Comparison of ENCODE assay signal across 1 cellular context in the genomic region with DNA sequence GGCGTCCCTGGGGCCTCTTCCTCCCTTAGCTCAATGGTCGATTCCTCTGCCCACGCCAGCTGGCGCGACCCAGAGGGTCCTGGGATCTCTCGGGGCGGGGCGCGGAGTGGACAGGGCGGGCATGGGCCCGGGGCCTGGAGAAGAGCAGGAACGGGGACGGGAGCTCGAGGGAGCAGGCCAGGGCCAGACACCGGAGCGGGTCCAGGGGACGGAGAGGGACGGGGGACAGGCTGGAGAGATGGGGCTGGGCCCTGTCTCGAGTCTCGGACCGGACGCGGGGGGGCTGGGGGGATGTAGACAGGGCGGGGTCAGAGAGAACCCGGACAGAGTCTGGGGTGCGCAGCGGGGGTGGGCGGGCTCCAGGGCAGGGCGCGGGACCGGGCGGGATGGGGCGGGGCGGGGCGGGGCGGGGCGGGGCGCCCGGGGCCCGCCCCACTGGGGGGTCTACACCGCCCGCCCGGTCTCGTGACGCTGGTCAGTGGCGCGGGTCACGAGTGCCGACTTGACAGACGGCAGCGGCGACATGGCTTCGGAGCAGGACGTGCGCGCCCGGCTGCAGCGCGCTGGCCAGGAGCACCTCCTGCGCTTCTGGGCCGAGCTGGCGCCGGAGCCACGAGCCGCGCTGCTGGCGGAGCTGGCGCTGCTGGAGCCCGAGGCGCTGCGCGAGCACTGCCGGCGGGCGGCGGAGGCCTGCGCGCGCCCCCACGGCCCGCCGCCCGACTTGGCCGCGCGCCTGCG.
TF ChIP-seq lines count a peak whose summit lies in the region.

A gene with protein sequence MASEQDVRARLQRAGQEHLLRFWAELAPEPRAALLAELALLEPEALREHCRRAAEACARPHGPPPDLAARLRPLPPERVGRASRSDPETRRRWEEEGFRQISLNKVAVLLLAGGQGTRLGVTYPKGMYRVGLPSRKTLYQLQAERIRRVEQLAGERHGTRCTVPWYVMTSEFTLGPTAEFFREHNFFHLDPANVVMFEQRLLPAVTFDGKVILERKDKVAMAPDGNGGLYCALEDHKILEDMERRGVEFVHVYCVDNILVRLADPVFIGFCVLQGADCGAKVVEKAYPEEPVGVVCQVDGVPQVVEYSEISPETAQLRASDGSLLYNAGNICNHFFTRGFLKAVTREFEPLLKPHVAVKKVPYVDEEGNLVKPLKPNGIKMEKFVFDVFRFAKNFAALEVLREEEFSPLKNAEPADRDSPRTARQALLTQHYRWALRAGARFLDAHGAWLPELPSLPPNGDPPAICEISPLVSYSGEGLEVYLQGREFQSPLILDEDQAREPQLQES (plus strand): TSS at position 508 of the 738 bp plus-strand sequence. CDS start 16 bp downstream, at position 524.

TF ChIP-seq in HEK293, 187 proteins besides CTCF, POLR2A, EP300 and RAD21 (continued from another document):
- TF ChIP-seq, protein P1, sequence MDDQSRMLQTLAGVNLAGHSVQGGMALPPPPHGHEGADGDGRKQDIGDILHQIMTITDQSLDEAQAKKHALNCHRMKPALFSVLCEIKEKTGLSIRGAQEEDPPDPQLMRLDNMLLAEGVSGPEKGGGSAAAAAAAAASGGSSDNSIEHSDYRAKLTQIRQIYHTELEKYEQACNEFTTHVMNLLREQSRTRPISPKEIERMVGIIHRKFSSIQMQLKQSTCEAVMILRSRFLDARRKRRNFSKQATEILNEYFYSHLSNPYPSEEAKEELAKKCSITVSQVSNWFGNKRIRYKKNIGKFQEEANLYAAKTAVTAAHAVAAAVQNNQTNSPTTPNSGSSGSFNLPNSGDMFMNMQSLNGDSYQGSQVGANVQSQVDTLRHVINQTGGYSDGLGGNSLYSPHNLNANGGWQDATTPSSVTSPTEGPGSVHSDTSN (CRISPR knock-in tag; IDR thresholded peaks at IDR 0.05), result peak; percentile 66; the same call in 1 of the 2 replicates
- 0 out of 2 replicates have a peak, but pooled peaks have one; percentile 16 for TF ChIP-seq KLF9 (tag by site-specific recombination; IDR thresholded peaks at IDR 0.05; ENCODE audit: low read depth)
- peak; percentile 36; the same call in 1 of the 2 replicates for TF ChIP-seq ZBTB20 (tag by site-specific recombination; IDR thresholded peaks at IDR 0.05)
- TF ChIP-seq SP2 (tag by site-specific recombination; IDR thresholded peaks at IDR 0.05), result peak; percentile 20; the same call in 1 of the 2 replicates
- TF ChIP-seq, protein P2, sequence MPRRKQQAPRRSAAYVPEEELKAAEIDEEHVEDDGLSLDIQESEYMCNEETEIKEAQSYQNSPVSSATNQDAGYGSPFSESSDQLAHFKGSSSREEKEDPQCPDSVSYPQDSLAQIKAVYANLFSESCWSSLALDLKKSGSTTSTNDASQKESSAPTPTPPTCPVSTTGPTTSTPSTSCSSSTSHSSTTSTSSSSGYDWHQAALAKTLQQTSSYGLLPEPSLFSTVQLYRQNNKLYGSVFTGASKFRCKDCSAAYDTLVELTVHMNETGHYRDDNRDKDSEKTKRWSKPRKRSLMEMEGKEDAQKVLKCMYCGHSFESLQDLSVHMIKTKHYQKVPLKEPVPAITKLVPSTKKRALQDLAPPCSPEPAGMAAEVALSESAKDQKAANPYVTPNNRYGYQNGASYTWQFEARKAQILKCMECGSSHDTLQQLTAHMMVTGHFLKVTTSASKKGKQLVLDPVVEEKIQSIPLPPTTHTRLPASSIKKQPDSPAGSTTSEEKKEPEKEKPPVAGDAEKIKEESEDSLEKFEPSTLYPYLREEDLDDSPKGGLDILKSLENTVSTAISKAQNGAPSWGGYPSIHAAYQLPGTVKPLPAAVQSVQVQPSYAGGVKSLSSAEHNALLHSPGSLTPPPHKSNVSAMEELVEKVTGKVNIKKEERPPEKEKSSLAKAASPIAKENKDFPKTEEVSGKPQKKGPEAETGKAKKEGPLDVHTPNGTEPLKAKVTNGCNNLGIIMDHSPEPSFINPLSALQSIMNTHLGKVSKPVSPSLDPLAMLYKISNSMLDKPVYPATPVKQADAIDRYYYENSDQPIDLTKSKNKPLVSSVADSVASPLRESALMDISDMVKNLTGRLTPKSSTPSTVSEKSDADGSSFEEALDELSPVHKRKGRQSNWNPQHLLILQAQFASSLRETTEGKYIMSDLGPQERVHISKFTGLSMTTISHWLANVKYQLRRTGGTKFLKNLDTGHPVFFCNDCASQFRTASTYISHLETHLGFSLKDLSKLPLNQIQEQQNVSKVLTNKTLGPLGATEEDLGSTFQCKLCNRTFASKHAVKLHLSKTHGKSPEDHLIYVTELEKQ (tag by site-specific recombination; IDR thresholded peaks at IDR 0.05; ENCODE audit: borderline replicate concordance), result no peak
- TF ChIP-seq RBAK (tag by site-specific recombination; IDR thresholded peaks at IDR 0.05), result no peak
- no peak for TF ChIP-seq SP7 (tag by site-specific recombination; IDR thresholded peaks at IDR 0.05)
- peak; percentile 35; the same call in 1 of the 2 replicates for TF ChIP-seq GLIS1 (tag by site-specific recombination; IDR thresholded peaks at IDR 0.05)
- TF ChIP-seq ZBTB48 (tag by site-specific recombination; IDR thresholded peaks at IDR 0.05), result no peak
- TF ChIP-seq, protein P3, sequence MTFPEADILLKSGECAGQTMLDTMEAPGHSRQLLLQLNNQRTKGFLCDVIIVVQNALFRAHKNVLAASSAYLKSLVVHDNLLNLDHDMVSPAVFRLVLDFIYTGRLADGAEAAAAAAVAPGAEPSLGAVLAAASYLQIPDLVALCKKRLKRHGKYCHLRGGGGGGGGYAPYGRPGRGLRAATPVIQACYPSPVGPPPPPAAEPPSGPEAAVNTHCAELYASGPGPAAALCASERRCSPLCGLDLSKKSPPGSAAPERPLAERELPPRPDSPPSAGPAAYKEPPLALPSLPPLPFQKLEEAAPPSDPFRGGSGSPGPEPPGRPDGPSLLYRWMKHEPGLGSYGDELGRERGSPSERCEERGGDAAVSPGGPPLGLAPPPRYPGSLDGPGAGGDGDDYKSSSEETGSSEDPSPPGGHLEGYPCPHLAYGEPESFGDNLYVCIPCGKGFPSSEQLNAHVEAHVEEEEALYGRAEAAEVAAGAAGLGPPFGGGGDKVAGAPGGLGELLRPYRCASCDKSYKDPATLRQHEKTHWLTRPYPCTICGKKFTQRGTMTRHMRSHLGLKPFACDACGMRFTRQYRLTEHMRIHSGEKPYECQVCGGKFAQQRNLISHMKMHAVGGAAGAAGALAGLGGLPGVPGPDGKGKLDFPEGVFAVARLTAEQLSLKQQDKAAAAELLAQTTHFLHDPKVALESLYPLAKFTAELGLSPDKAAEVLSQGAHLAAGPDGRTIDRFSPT (tag by site-specific recombination; IDR thresholded peaks at IDR 0.05), result 0 out of 2 replicates have a peak, but pooled peaks have one; percentile 27
- TF ChIP-seq, protein P4, sequence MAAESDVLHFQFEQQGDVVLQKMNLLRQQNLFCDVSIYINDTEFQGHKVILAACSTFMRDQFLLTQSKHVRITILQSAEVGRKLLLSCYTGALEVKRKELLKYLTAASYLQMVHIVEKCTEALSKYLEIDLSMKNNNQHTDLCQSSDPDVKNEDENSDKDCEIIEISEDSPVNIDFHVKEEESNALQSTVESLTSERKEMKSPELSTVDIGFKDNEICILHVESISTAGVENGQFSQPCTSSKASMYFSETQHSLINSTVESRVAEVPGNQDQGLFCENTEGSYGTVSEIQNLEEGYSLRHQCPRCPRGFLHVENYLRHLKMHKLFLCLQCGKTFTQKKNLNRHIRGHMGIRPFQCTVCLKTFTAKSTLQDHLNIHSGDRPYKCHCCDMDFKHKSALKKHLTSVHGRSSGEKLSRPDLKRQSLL (tag by site-specific recombination; IDR thresholded peaks at IDR 0.05), result peak; percentile 92
- no peak for TF ChIP-seq ZNF169 (tag by site-specific recombination; IDR thresholded peaks at IDR 0.05)
- TF ChIP-seq, protein P5, sequence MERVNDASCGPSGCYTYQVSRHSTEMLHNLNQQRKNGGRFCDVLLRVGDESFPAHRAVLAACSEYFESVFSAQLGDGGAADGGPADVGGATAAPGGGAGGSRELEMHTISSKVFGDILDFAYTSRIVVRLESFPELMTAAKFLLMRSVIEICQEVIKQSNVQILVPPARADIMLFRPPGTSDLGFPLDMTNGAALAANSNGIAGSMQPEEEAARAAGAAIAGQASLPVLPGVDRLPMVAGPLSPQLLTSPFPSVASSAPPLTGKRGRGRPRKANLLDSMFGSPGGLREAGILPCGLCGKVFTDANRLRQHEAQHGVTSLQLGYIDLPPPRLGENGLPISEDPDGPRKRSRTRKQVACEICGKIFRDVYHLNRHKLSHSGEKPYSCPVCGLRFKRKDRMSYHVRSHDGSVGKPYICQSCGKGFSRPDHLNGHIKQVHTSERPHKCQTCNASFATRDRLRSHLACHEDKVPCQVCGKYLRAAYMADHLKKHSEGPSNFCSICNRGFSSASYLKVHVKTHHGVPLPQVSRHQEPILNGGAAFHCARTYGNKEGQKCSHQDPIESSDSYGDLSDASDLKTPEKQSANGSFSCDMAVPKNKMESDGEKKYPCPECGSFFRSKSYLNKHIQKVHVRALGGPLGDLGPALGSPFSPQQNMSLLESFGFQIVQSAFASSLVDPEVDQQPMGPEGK (tag by site-specific recombination; IDR thresholded peaks at IDR 0.05), result peak; percentile 18; the same call in 1 of the 2 replicates
- peak; percentile 64 for TF ChIP-seq KLF1 (tag by site-specific recombination; IDR thresholded peaks at IDR 0.05)
- TF ChIP-seq ZNF335 (tag by site-specific recombination; conservative IDR thresholded peaks at IDR 0.05), result peak; percentile 75
- TF ChIP-seq OSR2 (tag by site-specific recombination; IDR thresholded peaks at IDR 0.05), result no peak
- TF ChIP-seq ZNF558 (tag by site-specific recombination; IDR thresholded peaks at IDR 0.05), result no peak
- TF ChIP-seq ZNF416 (tag by site-specific recombination; IDR thresholded peaks at IDR 0.05), result no peak
TF ChIP-seq in HEK293: peak in this region for 11.
